ENCODE assay signal across 15 cellular contexts in genomic region chr1:234928642-234929041, GRCh38.
DNase-seq lines count a peak whose midpoint lies in the region; ATAC-seq, FAIRE-seq and TF ChIP-seq lines count a peak whose summit lies in the region.
"Had no signal": no experiment of that assay in that cellular context is flagged by ENCODE, and none has a peak within 500 bp of the region (broad histone marks: within the 10 kb centered on the region; RNA-seq: fewer than 3 reads in every experiment).

No MANE protein-coding gene starts in this region.

- H4K20me1 ChIP-seq in OCI-LY7 (ENCODE audit: insufficient read depth, low read length) (no peaks in the 10 kb centered on the region), H1 (replicated peaks in 1 of 2; ENCODE audit: control insufficient read depth in 1 of 2, insufficient read depth in 2 of 2, low read length in 2 of 2) (no peaks in the 10 kb centered on the region)

- ATAC-seq in HG03442 (IDR thresholded peaks at IDR 0.05; ENCODE audit: unreplicated experiment): no peak
- ATAC-seq: foreskin keratinocyte, left ventricle myocardium superior had no signal

- no peaks in the 10 kb centered on the region for H3K36me3 ChIP-seq in OCI-LY7 (ENCODE audit: insufficient read depth, low read length)
- H3K36me3 ChIP-seq in H1 (ENCODE audit: control insufficient read depth in 2 of 4, insufficient read depth in 4 of 4, low read length in 3 of 4): no peaks in the 10 kb centered on the region
- H3K36me3 ChIP-seq: SJSA1, suprapubic skin had no signal

- peak overlapping the region; percentile 61; the same call in 1 of the 2 replicates for H2BK15ac ChIP-seq in H1 (ENCODE audit: low read length)

- no peak for TF ChIP-seq POLR2A in H1 (IDR thresholded peaks at IDR 0.05; ENCODE audit: control extremely low read depth in 1 of 2, low read depth in 2 of 2, low read length in 2 of 2)

- H3K4ac ChIP-seq in H1 (replicated peaks; ENCODE audit: insufficient read length, low read depth, low read length): no peak overlapping the region

- H3K27ac ChIP-seq in OCI-LY7 (ENCODE audit: low read depth, low read length, poor library complexity, severe bottlenecking) (no peak overlapping the region), H1 (ENCODE audit: low read depth, low read length) (no peak overlapping the region)
- H3K27ac ChIP-seq: 22Rv1, foreskin keratinocyte, SJSA1, suprapubic skin had no signal

- H2BK5ac ChIP-seq in H1 (ENCODE audit: low read depth, low read length): no peak overlapping the region

- H3K9me2 ChIP-seq in OCI-LY7 (ENCODE audit: insufficient read depth, low read length): no peaks in the 10 kb centered on the region

- H4K91ac ChIP-seq in H1 (replicated peaks; ENCODE audit: insufficient read length, low read length): no peak overlapping the region

- H3K4me2 ChIP-seq in OCI-LY7 (ENCODE audit: low read length) (peak overlapping the region; percentile 79), H1 (ENCODE audit: insufficient read depth in 1 of 2, low read depth in 2 of 2, low read length in 2 of 2) (no peak overlapping the region)

- H3K79me2 ChIP-seq in OCI-LY7 (ENCODE audit: insufficient read depth, low read depth, low read length) (no peaks in the 10 kb centered on the region), H1 (ENCODE audit: control insufficient read depth in 1 of 2, insufficient read depth in 2 of 2, low read length in 2 of 2) (no peaks in the 10 kb centered on the region)

- H3K23ac ChIP-seq in H1 (ENCODE audit: insufficient read length): no peak overlapping the region

- H3K56ac ChIP-seq in H1 (replicated peaks; ENCODE audit: insufficient read length, low read depth, low read length): no peak overlapping the region

- DNase-seq in NCI-H1417 (lab: John Stamatoyannopoulos, UW) (peak in 2 of 3 experiments; percentile 30 to 68), NCI-H1417 treated with DMSO at 0.1 percent for 48 hours (lab: John Stamatoyannopoulos, UW) (no peak), COLO668 (lab: John Stamatoyannopoulos, UW; ENCODE audit: unreplicated experiment) (peak; percentile 79), OCI-LY7 (ENCODE audit: low spot score) (peak; percentile 17), H1 (ENCODE audit: low read depth in 1 of 2, low spot score in 2 of 2) (no peak), activated gamma-delta T cell (lab: John Stamatoyannopoulos, UW) (no peak), EL (no peak)
- DNase-seq: GF-D8, left ventricle myocardium superior, NCI-H2081 had no signal

- WGBS in H1 (ENCODE audit: extremely low coverage in 1 of 2, insufficient coverage in 1 of 2, insufficient read length in 1 of 2, insufficient replicate concordance in 2 of 2, low coverage in 1 of 2, low lambda C conversion rate in 2 of 2, missing lambda C conversion rate in 1 of 2), 2 experiments: 86% methylated on average over 5 of the region's 5 CpGs; no CpG with 5 or more reads in 1 of the 2 experiments

- no peak for FAIRE-seq in H1 (lab: Jason Lieb, UNC)

- no peak overlapping the region; the same call in 1 of the 2 replicates for H2BK20ac ChIP-seq in H1 (ENCODE audit: low read length)

- H3K14ac ChIP-seq in H1 (ENCODE audit: insufficient read length): no peak overlapping the region

- H3K4me3 ChIP-seq in OCI-LY7 (ENCODE audit: low read depth, low read length, poor library complexity, severe bottlenecking) (no peak overlapping the region), H1 (ENCODE audit: extremely low read depth in 1 of 4, insufficient read depth in 2 of 4, low read depth in 3 of 4, low read length in 4 of 4) (no peak overlapping the region)
- H3K4me3 ChIP-seq: SJSA1, suprapubic skin had no signal

- no peak overlapping the region for H4K8ac ChIP-seq in H1 (ENCODE audit: extremely low read depth, insufficient read depth, low read length)

- no peak overlapping the region for H2BK120ac ChIP-seq in H1 (replicated peaks; ENCODE audit: low read depth, low read length)

- 0 out of 2 replicates have a peak overlapping the region, but pooled peaks have one; percentile 6 for H2BK12ac ChIP-seq in H1 (ENCODE audit: low read depth, low read length)

- no peaks in the 10 kb centered on the region for H3K79me1 ChIP-seq in H1 (ENCODE audit: low read depth, low read length)

- no peak overlapping the region; the same call in 1 of the 2 replicates for H3K18ac ChIP-seq in H1 (ENCODE audit: extremely low read depth, low read length)

- H4K5ac ChIP-seq in H1 (ENCODE audit: insufficient read length, low read depth, low read length): no peak overlapping the region

- TF ChIP-seq EP300 in H1 (IDR thresholded peaks at IDR 0.05; ENCODE audit: borderline replicate concordance in 1 of 2, low read depth in 2 of 2, low read length in 2 of 2): no peak

- H3K27me3 ChIP-seq in H1 (replicated peaks in 1 of 4; ENCODE audit: control insufficient read depth in 3 of 4, extremely low read depth in 1 of 4, insufficient read depth in 3 of 4, low read length in 3 of 4): peaks cover 0 to 4% (median 2%) of the 10 kb centered on the region in 4 experiments; a peak in 3 of 7 replicates
- H3K27me3 ChIP-seq: foreskin keratinocyte, SJSA1, suprapubic skin had no signal

- intact Hi-C loops in OCI-LY7 (cut with micrococcal nuclease; ENCODE audit: unreplicated experiment): no loop called here

- TF ChIP-seq RAD21 in H1 (IDR thresholded peaks at IDR 0.05 in 1 of 2, conservative IDR thresholded peaks at IDR 0.05 in 1 of 2; ENCODE audit: low read depth in 2 of 2, low read length in 2 of 2): no peak

- no peaks in the 10 kb centered on the region for H3K23me2 ChIP-seq in H1 (ENCODE audit: low read depth, low read length)

- POLR2A ChIA-PET in OCI-LY7 (lab: Charles Lee) (interaction anchor here (0.6 to 1.2 kb wide), 9 partner anchors 18 to 1965 kb away, joined by 3 to 5 read pairs (median 3); no protein-coding TSS in a partner anchor), H1 (lab: Charles Lee; ENCODE audit: partially characterized antibody) (interaction anchor here (1.5 kb wide), 1 partner anchor 29 kb away, joined by 4 read pairs; no protein-coding TSS in a partner anchor)

- H3K9me3 ChIP-seq in OCI-LY7 (ENCODE audit: low read length) (no peaks in the 10 kb centered on the region), H1 (ENCODE audit: insufficient read depth in 2 of 2, low read depth in 1 of 2, low read length in 1 of 2) (no peaks in the 10 kb centered on the region)
- H3K9me3 ChIP-seq: SJSA1, suprapubic skin had no signal

- no peak for TF ChIP-seq CTCF in OCI-LY7 (conservative IDR thresholded peaks at IDR 0.05; ENCODE audit: low read length)
- TF ChIP-seq CTCF in H1 (IDR thresholded peaks at IDR 0.05; ENCODE audit: control extremely low read depth in 1 of 3, insufficient read depth in 1 of 3, low read depth in 1 of 3, low read length in 3 of 3): no peak

- H3K9ac ChIP-seq in H1 (replicated peaks in 1 of 4; ENCODE audit: extremely low read depth in 1 of 4, low read depth in 3 of 4, low read length in 3 of 4): no peak overlapping the region

- no TSS peak for BruUV-seq in OCI-LY7 (replicated peaks; lab: Mats Ljungman, UMichigan)

- CTCF ChIA-PET in OCI-LY7 (lab: Charles Lee; ENCODE audit: unreplicated experiment): no interaction called here
- CTCF ChIA-PET in H1 (lab: Charles Lee; ENCODE audit: partially characterized antibody): interaction anchor here (1.0 to 1.2 kb wide), 3 partner anchors 26 to 186 kb away, joined by 3 to 4 read pairs (median 3); no protein-coding TSS in a partner anchor

- no peak overlapping the region for H2AK5ac ChIP-seq in H1 (ENCODE audit: low read depth, low read length)

- H2AFZ ChIP-seq in OCI-LY7 (ENCODE audit: low read length) (no peak overlapping the region; the same call in 1 of the 2 replicates), H1 (ENCODE audit: low read length) (no peak overlapping the region)

- peaks cover 66% of the 10 kb centered on the region for H3K4me1 ChIP-seq in OCI-LY7 (ENCODE audit: insufficient read depth, low read length, poor library complexity, severe bottlenecking)
- peaks cover 0 to 12% (median 1%) of the 10 kb centered on the region in 4 experiments; a peak in 4 of 7 replicates for H3K4me1 ChIP-seq in H1 (replicated peaks in 1 of 4; ENCODE audit: control insufficient read depth in 3 of 4, insufficient read depth in 4 of 4, low read length in 3 of 4)

TF ChIP-seq in H1, 55 proteins besides CTCF, POLR2A, EP300 and RAD21:
- no peak for TF ChIP-seq SP4 (IDR thresholded peaks at IDR 0.05; ENCODE audit: low read length)
- no peak for TF ChIP-seq JUN (IDR thresholded peaks at IDR 0.05; ENCODE audit: low read depth, low read length)
- TF ChIP-seq JUND (IDR thresholded peaks at IDR 0.05; ENCODE audit: low read length): no peak
- no peak for TF ChIP-seq KDM5A (IDR thresholded peaks at IDR 0.05; ENCODE audit: low read length)
- no peak for TF ChIP-seq POLR2AphosphoS5 (IDR thresholded peaks at IDR 0.05; ENCODE audit: low read depth, low read length)
- TF ChIP-seq CBX8 (IDR thresholded peaks at IDR 0.05; ENCODE audit: borderline replicate concordance, low read depth, low read length): no peak
- no peak for TF ChIP-seq SIN3A (conservative IDR thresholded peaks at IDR 0.05 in 1 of 2, IDR thresholded peaks at IDR 0.05 in 1 of 2; ENCODE audit: low read depth in 1 of 2, low read length in 2 of 2)
- no peak for TF ChIP-seq RFX5 (IDR thresholded peaks at IDR 0.05; ENCODE audit: borderline replicate concordance, low read depth, low read length)
- no peak for TF ChIP-seq KDM1A (IDR thresholded peaks at IDR 0.05; ENCODE audit: borderline replicate concordance, low read length)
- no peak for TF ChIP-seq SIRT6 (IDR thresholded peaks at IDR 0.05; ENCODE audit: low read length)

Comparison
In these comparisons a context has a peak if more than half of its experiments do, and no peak if none do; other contexts are left out.
1. DNase-seq: peak in NCI-H1417 (2 of 3), COLO668 (single experiment) and OCI-LY7 (single experiment); none in NCI-H1417 treated with DMSO at 0.1 percent for 48 hours (single experiment), H1 (0 of 2), activated gamma-delta T cell (single experiment) and EL (single experiment).